ENCODE assay signal across 17 cellular contexts in the genomic region with DNA sequence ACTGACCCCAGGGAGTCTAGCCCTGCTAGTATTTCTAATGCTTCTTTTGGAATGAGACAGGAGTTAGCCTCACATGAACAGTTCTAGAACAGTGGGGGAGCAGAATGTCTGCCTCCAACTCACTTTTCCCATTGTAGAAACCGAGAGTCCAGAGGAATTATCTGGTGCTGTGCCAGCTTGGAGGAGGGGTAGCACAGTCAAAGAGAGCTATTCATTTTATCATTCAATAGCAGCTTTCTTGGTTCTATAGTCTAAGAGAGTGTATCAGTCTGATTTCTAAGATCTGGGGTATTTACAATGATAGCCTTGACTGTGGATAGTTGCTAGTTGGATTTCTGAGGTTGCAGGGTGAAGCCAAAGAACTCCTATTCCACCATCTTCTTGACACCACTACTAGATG.
A peak's percentile ranks its signal among the peaks of the same experiment; 100 is the strongest.
DNase-seq lines count a peak whose midpoint lies in the region; ATAC-seq, FAIRE-seq and TF ChIP-seq lines count a peak whose summit lies in the region.
"Had no signal": no experiment of that assay in that cellular context is flagged by ENCODE, and none has a peak within 500 bp of the region (broad histone marks: within the 10 kb centered on the region; RNA-seq: fewer than 3 reads in every experiment).

No MANE protein-coding gene starts in this region.

- H3K27me3 ChIP-seq in PC-9 (ENCODE audit: insufficient read depth, low read depth) (no peaks in the 10 kb centered on the region), astrocyte (ENCODE audit: insufficient read depth, low read length) (no peaks in the 10 kb centered on the region)

- intact Hi-C loops in PC-9 (cut with micrococcal nuclease; ENCODE audit: unreplicated experiment) = no loop called here
- intact Hi-C loops in activated T-helper 2 cell treated with anti-CD3 and anti-CD28 coated beads, Interferon-gamma antibody, Interleukin-2, Interleukin-4, amounts not matched to agents 10 μg/mL and 5 μg/mL and 100 μg/mL, durations not matched to agents 14 hours and 24 hours and 36 hours (cut with micrococcal nuclease) = no loop called here

- no peaks in the 10 kb centered on the region for H3K36me3 Mint-ChIP-seq in astrocyte (ENCODE audit: low read depth, unreplicated experiment)
- H3K36me3 Mint-ChIP-seq in neural crest cell (ENCODE audit: low read depth) = peaks cover 33% of the 10 kb centered on the region
- no peaks in the 10 kb centered on the region for H3K36me3 Mint-ChIP-seq in activated T-helper 2 cell treated with anti-CD3 and anti-CD28 coated beads, Interferon-gamma antibody, Interleukin-2, Interleukin-4, amounts not matched to agents 10 μg/mL and 5 μg/mL and 100 μg/mL, durations not matched to agents 14 hours and 24 hours and 36 hours (ENCODE audit: low read depth)
- H3K36me3 Mint-ChIP-seq: CD4-positive, alpha-beta memory T cell had no signal

- H3K4me1 Mint-ChIP-seq in astrocyte (ENCODE audit: low read depth, unreplicated experiment) (peaks cover 3% of the 10 kb centered on the region), neural crest cell (peaks cover 16% of the 10 kb centered on the region)
- H3K4me1 Mint-ChIP-seq in activated T-helper 2 cell treated with anti-CD3 and anti-CD28 coated beads, Interferon-gamma antibody, Interleukin-2, Interleukin-4, amounts not matched to agents 10 μg/mL and 5 μg/mL and 100 μg/mL, durations not matched to agents 14 hours and 24 hours and 36 hours (ENCODE audit: low read depth) = no peaks in the 10 kb centered on the region
- H3K4me1 Mint-ChIP-seq: CD4-positive, alpha-beta memory T cell; GM23338; H9 had no signal

- no peaks in the 10 kb centered on the region for H4K20me1 ChIP-seq in PC-9 (ENCODE audit: insufficient read depth)
- H4K20me1 ChIP-seq in astrocyte (ENCODE audit: insufficient read depth, low read length) = no peaks in the 10 kb centered on the region

- H3K9me3 ChIP-seq in PC-9 (ENCODE audit: insufficient read depth, low read depth) = peaks cover 6% of the 10 kb centered on the region; the same call in 1 of the 2 replicates
- H3K9me3 ChIP-seq in astrocyte (ENCODE audit: insufficient read depth, low read depth, low read length) = no peaks in the 10 kb centered on the region
- H3K9me3 ChIP-seq: Caco-2 had no signal

- no peak for DNase-seq in PC-9
- DNase-seq in astrocyte (ENCODE audit: low read depth) = no peak
- DNase-seq in neural crest cell (ENCODE audit: low read depth, low spot score) = no peak
- no peak for DNase-seq in activated T-helper 2 cell treated with anti-CD3 and anti-CD28 coated beads, Interferon-gamma antibody, Interleukin-2, Interleukin-4, amounts not matched to agents 10 μg/mL and 5 μg/mL and 100 μg/mL, durations not matched to agents 14 hours and 24 hours and 36 hours (ENCODE audit: low spot score)
- no peak for DNase-seq in DMS79 (lab: John Stamatoyannopoulos, UW)
- DNase-seq: C1 segment of cervical spinal cord; Caco-2; CD4-positive, alpha-beta memory T cell; DMS153; EL; GDM1; H9 had no signal

- H3K4me3 ChIP-seq in PC-9 (no peak overlapping the region), astrocyte (ENCODE audit: insufficient read depth, low read depth, low read length) (no peak overlapping the region)
- H3K4me3 ChIP-seq: GM12878, GM23338 had no signal

- H3K36me3 ChIP-seq in PC-9 (ENCODE audit: low read depth) (no peaks in the 10 kb centered on the region), astrocyte (ENCODE audit: insufficient read depth, low read length) (no peaks in the 10 kb centered on the region)

- TF ChIP-seq CTCF in PC-9 (conservative IDR thresholded peaks at IDR 0.05) (no peak), astrocyte (IDR thresholded peaks at IDR 0.05; ENCODE audit: insufficient read depth, low read depth, low read length) (no peak), neural crest cell (conservative IDR thresholded peaks at IDR 0.05) (no peak)

- H3K9me2 ChIP-seq in PC-9 (ENCODE audit: insufficient read depth) = no peaks in the 10 kb centered on the region; the same call in 1 of the 2 replicates

- 0 out of 2 replicates have a peak overlapping the region, but pooled peaks have one; percentile 6 for H2AFZ ChIP-seq in PC-9
- no peak overlapping the region for H2AFZ ChIP-seq in astrocyte (ENCODE audit: low read depth, low read length)
- H2AFZ ChIP-seq: GM23338 had no signal

- no TSS peak for BruUV-seq in PC-9 (replicated peaks; lab: Mats Ljungman, UMichigan)

- FAIRE-seq in astrocyte (lab: Jason Lieb, UNC) = no peak
- FAIRE-seq: GM12878, GM19239 had no signal

- CTCF ChIA-PET in PC-9 (lab: Charles Lee) = no interaction called here

- peaks cover 13% of the 10 kb centered on the region for H3K9me3 Mint-ChIP-seq in astrocyte (ENCODE audit: unreplicated experiment)
- H3K9me3 Mint-ChIP-seq in neural crest cell = peaks cover 27% of the 10 kb centered on the region
- no peaks in the 10 kb centered on the region for H3K9me3 Mint-ChIP-seq in activated T-helper 2 cell treated with anti-CD3 and anti-CD28 coated beads, Interferon-gamma antibody, Interleukin-2, Interleukin-4, amounts not matched to agents 10 μg/mL and 5 μg/mL and 100 μg/mL, durations not matched to agents 14 hours and 24 hours and 36 hours
- H3K9me3 Mint-ChIP-seq: GM23338 had no signal

- POLR2A ChIA-PET in PC-9 (lab: Charles Lee; ENCODE audit: unreplicated experiment) = no interaction called here

- H3K27ac Mint-ChIP-seq in astrocyte (ENCODE audit: unreplicated experiment) = peak overlapping the region; percentile 30
- H3K27ac Mint-ChIP-seq in neural crest cell (ENCODE audit: unreplicated experiment) = peak overlapping the region; percentile 27
- no peak overlapping the region for H3K27ac Mint-ChIP-seq in activated T-helper 2 cell treated with anti-CD3 and anti-CD28 coated beads, Interferon-gamma antibody, Interleukin-2, Interleukin-4, amounts not matched to agents 10 μg/mL and 5 μg/mL and 100 μg/mL, durations not matched to agents 14 hours and 24 hours and 36 hours
- H3K27ac Mint-ChIP-seq: CD4-positive, alpha-beta memory T cell; GM23338 had no signal

- H3K27ac ChIP-seq in PC-9 (no peak overlapping the region), astrocyte (ENCODE audit: low read depth, low read length) (no peak overlapping the region)

- H3K4me3 Mint-ChIP-seq in astrocyte (ENCODE audit: unreplicated experiment) (no peak overlapping the region), neural crest cell (no peak overlapping the region)
- no peak overlapping the region for H3K4me3 Mint-ChIP-seq in activated T-helper 2 cell treated with anti-CD3 and anti-CD28 coated beads, Interferon-gamma antibody, Interleukin-2, Interleukin-4, amounts not matched to agents 10 μg/mL and 5 μg/mL and 100 μg/mL, durations not matched to agents 14 hours and 24 hours and 36 hours (ENCODE audit: low read depth)
- H3K4me3 Mint-ChIP-seq: CD4-positive, alpha-beta memory T cell; GM23338; H9 had no signal

- no peaks in the 10 kb centered on the region for H3F3A ChIP-seq in PC-9 (ENCODE audit: insufficient read depth, low read depth)

- H3K27me3 Mint-ChIP-seq in astrocyte (ENCODE audit: low read depth, unreplicated experiment) = no peaks in the 10 kb centered on the region
- no peaks in the 10 kb centered on the region for H3K27me3 Mint-ChIP-seq in neural crest cell (ENCODE audit: low read depth)
- no peaks in the 10 kb centered on the region for H3K27me3 Mint-ChIP-seq in activated T-helper 2 cell treated with anti-CD3 and anti-CD28 coated beads, Interferon-gamma antibody, Interleukin-2, Interleukin-4, amounts not matched to agents 10 μg/mL and 5 μg/mL and 100 μg/mL, durations not matched to agents 14 hours and 24 hours and 36 hours (ENCODE audit: low read depth)
- H3K27me3 Mint-ChIP-seq: CD4-positive, alpha-beta memory T cell had no signal

- H3K4me2 ChIP-seq in PC-9 (no peak overlapping the region), astrocyte (ENCODE audit: low read length) (no peak overlapping the region)
- H3K4me2 ChIP-seq: GM23338 had no signal

- H3K79me2 ChIP-seq in PC-9 (ENCODE audit: low read depth) (no peaks in the 10 kb centered on the region), astrocyte (ENCODE audit: insufficient read depth, low read length) (no peaks in the 10 kb centered on the region)

- no peak overlapping the region for H3K9ac ChIP-seq in astrocyte (ENCODE audit: low read length)

- ATAC-seq in GM21619 (IDR thresholded peaks at IDR 0.05; ENCODE audit: unreplicated experiment) = no peak
- ATAC-seq: GM12878, HCT116 had no signal

- H3K4me1 ChIP-seq in PC-9 (replicated peaks; ENCODE audit: insufficient read depth) (no peaks in the 10 kb centered on the region), astrocyte (ENCODE audit: insufficient read depth, low read length) (no peaks in the 10 kb centered on the region)
- H3K4me1 ChIP-seq: Caco-2 had no signal
